17 cellular contexts compared by ENCODE assay signal in genomic region chr6:119261944-119262284, GRCh38.
A peak's percentile ranks its signal among the peaks of the same experiment; 100 is the strongest.
DNase-seq lines count a peak whose midpoint lies in the region; ATAC-seq and TF ChIP-seq lines count a peak whose summit lies in the region.
"Had no signal": no experiment of that assay in that cellular context is flagged by ENCODE, and none has a peak within 500 bp of the region (broad histone marks: within the 10 kb centered on the region; RNA-seq: fewer than 3 reads in every experiment).

No MANE protein-coding gene starts in this region.

- peaks cover 0 to 26% (median 11%) of the 10 kb centered on the region in 4 donors for H3K4me1 ChIP-seq in stomach
- H3K4me1 ChIP-seq: psoas muscle had no signal

- TF ChIP-seq EP300 in stomach (IDR thresholded peaks at IDR 0.05): no peak

- H3K4me3 ChIP-seq in stomach: no peak overlapping the region
- H3K4me3 ChIP-seq: psoas muscle had no signal

- H3K36me3 Mint-ChIP-seq in activated CD4-positive, alpha-beta T cell treated with anti-CD3 and anti-CD28 coated beads, Interleukin-2, amount 10 ng/mL, durations not matched to agents 24 days and 14 days (ENCODE audit: low read depth): peaks cover 27% of the 10 kb centered on the region

- no peak for ATAC-seq in HG03571 (IDR thresholded peaks at IDR 0.05; ENCODE audit: unreplicated experiment)
- ATAC-seq: psoas muscle had no signal

- H3K4me3 Mint-ChIP-seq in activated CD4-positive, alpha-beta T cell treated with anti-CD3 and anti-CD28 coated beads, Interleukin-2, amount 10 ng/mL, durations not matched to agents 24 days and 14 days: peak overlapping the region; percentile 36
- H3K4me3 Mint-ChIP-seq: activated B cell treated with CpG ODN at 0.5 μM for 24 hours; activated CD8-positive, alpha-beta memory T cell treated with anti-CD3 and anti-CD28 coated beads, Interleukin-2, amount 10 ng/mL, durations not matched to agents 7 days and 5 days; CD4-positive, alpha-beta memory T cell; neural crest cell had no signal

- peaks cover 27% of the 10 kb centered on the region for H3K4me1 Mint-ChIP-seq in activated CD4-positive, alpha-beta T cell treated with anti-CD3 and anti-CD28 coated beads, Interleukin-2, amount 10 ng/mL, durations not matched to agents 24 days and 14 days
- H3K4me1 Mint-ChIP-seq: neural crest cell had no signal

- intact Hi-C loops in activated CD4-positive, alpha-beta T cell treated with anti-CD3 and anti-CD28 coated beads, Interleukin-2, amount 10 ng/mL, durations not matched to agents 24 days and 14 days (cut with micrococcal nuclease): loop anchor here (1.0 to 5.0 kb wide), 4 partner anchors 35 to 115 kb away; no protein-coding TSS in a partner anchor
- intact Hi-C loops in stomach (cut with DNase I; ENCODE audit: low total_unique reads): no loop called here

- H3K27ac ChIP-seq in epithelial cell of prostate (peak overlapping the region; percentile 27), stomach (peak overlapping the region; percentile 11 to 65 (median 46))
- H3K27ac ChIP-seq: psoas muscle had no signal

- H3K36me3 ChIP-seq in stomach: no peaks in the 10 kb centered on the region

- H3K27me3 Mint-ChIP-seq in activated CD4-positive, alpha-beta T cell treated with anti-CD3 and anti-CD28 coated beads, Interleukin-2, amount 10 ng/mL, durations not matched to agents 24 days and 14 days: no peaks in the 10 kb centered on the region
- H3K27me3 Mint-ChIP-seq: activated B cell treated with CpG ODN at 0.5 μM for 24 hours; activated CD8-positive, alpha-beta memory T cell treated with anti-CD3 and anti-CD28 coated beads, Interleukin-2, amount 10 ng/mL, durations not matched to agents 7 days and 5 days; CD4-positive, alpha-beta memory T cell had no signal

- H3K27me3 ChIP-seq in stomach: no peaks in the 10 kb centered on the region

- no peak for TF ChIP-seq CTCF in stomach (IDR thresholded peaks at IDR 0.05)

- H3K9me3 ChIP-seq in stomach: no peaks in the 10 kb centered on the region
- H3K9me3 ChIP-seq: psoas muscle had no signal

- DNase-seq in activated CD4-positive, alpha-beta T cell treated with anti-CD3 and anti-CD28 coated beads, Interleukin-2, amount 10 ng/mL, durations not matched to agents 24 days and 14 days: no peak
- DNase-seq in activated CD4-positive, alpha-beta T cell treated with anti-CD3 and anti-CD28 coated beads, Interleukin-2, amount 50 U/mL, for 1 hour: no peak
- DNase-seq in NCI-H1694 (lab: John Stamatoyannopoulos, UW) (peak; percentile 46), epithelial cell of prostate (ENCODE audit: low read depth, low spot score) (no peak), stomach (no peak), 8988T (no peak), anterior cingulate cortex (lab: John Stamatoyannopoulos, UW) (no peak)
- DNase-seq: activated B cell treated with CpG ODN at 0.5 μM for 24 hours; activated CD8-positive, alpha-beta memory T cell treated with anti-CD3 and anti-CD28 coated beads, Interleukin-2, amount 10 ng/mL, durations not matched to agents 7 days and 5 days; CD4-positive, alpha-beta memory T cell; MM.1S; NCI-H524 treated with DMSO at 0.1 percent for 48 hours; psoas muscle; SIG-M5; stimulated activated CD4-positive, alpha-beta T cell treated with anti-CD3 and anti-CD28 coated beads, Interleukin-4, amount 100 ng/mL, for 4 hours had no signal

- peaks cover 13% of the 10 kb centered on the region for H3K9me3 Mint-ChIP-seq in activated CD4-positive, alpha-beta T cell treated with anti-CD3 and anti-CD28 coated beads, Interleukin-2, amount 10 ng/mL, durations not matched to agents 24 days and 14 days
- H3K9me3 Mint-ChIP-seq: neural crest cell had no signal

- 71 to 87% (median 74%) methylated on average over 3 of the region's 3 CpGs for WGBS in stomach, 5 donors

- peak overlapping the region; percentile 91 for H3K27ac Mint-ChIP-seq in activated CD4-positive, alpha-beta T cell treated with anti-CD3 and anti-CD28 coated beads, Interleukin-2, amount 10 ng/mL, durations not matched to agents 24 days and 14 days
- H3K27ac Mint-ChIP-seq: activated B cell treated with CpG ODN at 0.5 μM for 24 hours; activated CD8-positive, alpha-beta memory T cell treated with anti-CD3 and anti-CD28 coated beads, Interleukin-2, amount 10 ng/mL, durations not matched to agents 7 days and 5 days had no signal

- no peak for TF ChIP-seq POLR2A in stomach (IDR thresholded peaks at IDR 0.05)
